Comparison of ENCODE assay signal across 19 cellular contexts in genomic region chr12:77072833-77073495, GRCh38. TPM values are rescaled to one million over a fixed set of nuclear protein-coding genes. Genes with fewer than 3 reads are reported as not detected.
"Had no signal": no experiment of that assay in that cellular context is flagged by ENCODE, and none has a peak within 500 bp of the region (broad histone marks: within the 10 kb centered on the region; RNA-seq: fewer than 3 reads in every experiment).

No MANE protein-coding gene starts in this region.

- ATAC-seq: esophagus mucosa, left cardiac atrium, mucosa of descending colon had no signal

- DNase-seq: activated CD4-positive, alpha-beta T cell treated with anti-CD3 and anti-CD28 coated beads for 1 hour; activated CD8-positive, alpha-beta memory T cell treated with anti-CD3 and anti-CD28 coated beads for 24 hours; activated CD8-positive, alpha-beta memory T cell treated with anti-CD3 and anti-CD28 coated beads, Interleukin-2, amount 50 U/mL, for 48 hours; activated effector memory CD4-positive, alpha-beta T cell treated with anti-CD3 and anti-CD28 coated beads, Interleukin-2, amount 50 U/mL, for 16 hours; activated naive CD4-positive, alpha-beta T cell treated with anti-CD3 and anti-CD28 coated beads, Interleukin-2, amount 50 U/mL, for 16 hours; activated T-cell treated with anti-CD3 and anti-CD28 coated beads, Interleukin-2, amount 50 U/mL, for 48 hours; aorta; effector CD8-positive, alpha-beta T cell; left cardiac atrium; mesenchymal stem cell; mucosa of descending colon; naive B cell; sigmoid colon; transverse colon; WERI-Rb-1 had no signal

- H3K9me3 ChIP-seq: mucosa of descending colon, sigmoid colon, transverse colon, vagina had no signal

- H3K36me3 ChIP-seq: sigmoid colon, transverse colon, vagina, WERI-Rb-1 had no signal

- H3K27me3 ChIP-seq: sigmoid colon, transverse colon, vagina had no signal

- H3K36me3 Mint-ChIP-seq: naive B cell had no signal

- FAIRE-seq: islet of Langerhans had no signal

- H3K4me1 ChIP-seq: sigmoid colon, transverse colon, vagina had no signal

- H3K4me1 Mint-ChIP-seq: naive B cell had no signal

- H3K27ac Mint-ChIP-seq: dendritic cell treated with granulocyte-macrophage colony-stimulating factor and Interleukin-4, amounts not matched to agents 40 ng/mL and 50 ng/mL, for 4 days; naive B cell had no signal

- H3K4me3 ChIP-seq: mucosa of descending colon, sigmoid colon, transverse colon, vagina had no signal

- H3K4me3 Mint-ChIP-seq: dendritic cell treated with granulocyte-macrophage colony-stimulating factor and Interleukin-4, amounts not matched to agents 40 ng/mL and 50 ng/mL, for 4 days had no signal

- H3K27ac ChIP-seq: sigmoid colon, transverse colon, vagina, WERI-Rb-1 had no signal

RNA-seq across cellular contexts. Expression of gene E2F7, which starts 7.6 kb away (rescaled TPM):
- polyA plus RNA-seq: aorta had no signal
